Comparison of ENCODE assay signal across 28 cellular contexts in genomic region chrX:149398027-149398426, GRCh38.
"Had no signal": no experiment of that assay in that cellular context is flagged by ENCODE, and none has a peak within 500 bp of the region (broad histone marks: within the 10 kb centered on the region; RNA-seq: fewer than 3 reads in every experiment).

No MANE protein-coding gene starts in this region.

- DNase-seq: activated CD4-positive, alpha-beta memory T cell treated with anti-CD3 and anti-CD28 coated beads for 36 hours; activated CD4-positive, alpha-beta T cell treated with anti-CD3 and anti-CD28 coated beads, Interleukin-2, amount 10 ng/mL, durations not matched to agents 24 days and 14 days; activated CD4-positive, CD25-positive, alpha-beta regulatory T cell treated with anti-CD3 and anti-CD28 coated beads, Interleukin-2, amount 50 U/mL, for 72 hours; activated CD8-positive, alpha-beta memory T cell treated with anti-CD3 and anti-CD28 coated beads, Interleukin-2, amount 50 U/mL, for 48 hours; activated gamma-delta T cell; activated naive CD4-positive, alpha-beta T cell treated with anti-CD3 and anti-CD28 coated beads, Interleukin-2, amount 50 U/mL, for 16 hours; activated T-cell treated with anti-CD3 and anti-CD28 coated beads, Interleukin-2, amount 50 U/mL, for 24 hours; amygdala; esophagus squamous epithelium; foreskin melanocyte; heart right ventricle; kidney glomerular epithelial cell; left ventricle myocardium superior; mucosa of descending colon; posterior cingulate gyrus; right cardiac atrium; stimulated activated CD4-positive, alpha-beta T cell treated with anti-CD3 and anti-CD28 coated beads, Interleukin-15, amount 100 ng/mL, for 24 hours; stimulated activated CD4-positive, alpha-beta T cell treated with anti-CD3 and anti-CD28 coated beads, Interleukin-2, amount 100 ng/mL, for 24 hours; stimulated activated naive CD4-positive, alpha-beta T cell; tibial artery; upper lobe of right lung had no signal

- FAIRE-seq: bronchial epithelial cell, endometrium, TTC549 had no signal

- H3K4me3 ChIP-seq: esophagus squamous epithelium, heart right ventricle, mucosa of descending colon, suprapubic skin, tibial artery, upper lobe of right lung had no signal

- H3K9me3 ChIP-seq: esophagus squamous epithelium, mucosa of descending colon, suprapubic skin, tibial artery, upper lobe of right lung had no signal

- H3K27me3 ChIP-seq: esophagus squamous epithelium, heart right ventricle, suprapubic skin, tibial artery, upper lobe of right lung had no signal

- H3K36me3 ChIP-seq: esophagus squamous epithelium, heart right ventricle, suprapubic skin, tibial artery, upper lobe of right lung had no signal

- H3K27ac ChIP-seq: epithelial cell of prostate, esophagus squamous epithelium, heart right ventricle, suprapubic skin, tibial artery, upper lobe of right lung, VCaP had no signal

- H3K4me1 ChIP-seq: esophagus squamous epithelium, heart right ventricle, suprapubic skin, tibial artery, upper lobe of right lung had no signal

- ATAC-seq: heart right ventricle; left ventricle myocardium superior; mucosa of descending colon; natural killer cell treated with Interleukin-12 subunit alpha and Interleukin-12 subunit beta and Interleukin-15 and Interleukin-18, amount 100 ng/mL, for 72 hours; right cardiac atrium; upper lobe of right lung had no signal
